In the genomic region with DNA sequence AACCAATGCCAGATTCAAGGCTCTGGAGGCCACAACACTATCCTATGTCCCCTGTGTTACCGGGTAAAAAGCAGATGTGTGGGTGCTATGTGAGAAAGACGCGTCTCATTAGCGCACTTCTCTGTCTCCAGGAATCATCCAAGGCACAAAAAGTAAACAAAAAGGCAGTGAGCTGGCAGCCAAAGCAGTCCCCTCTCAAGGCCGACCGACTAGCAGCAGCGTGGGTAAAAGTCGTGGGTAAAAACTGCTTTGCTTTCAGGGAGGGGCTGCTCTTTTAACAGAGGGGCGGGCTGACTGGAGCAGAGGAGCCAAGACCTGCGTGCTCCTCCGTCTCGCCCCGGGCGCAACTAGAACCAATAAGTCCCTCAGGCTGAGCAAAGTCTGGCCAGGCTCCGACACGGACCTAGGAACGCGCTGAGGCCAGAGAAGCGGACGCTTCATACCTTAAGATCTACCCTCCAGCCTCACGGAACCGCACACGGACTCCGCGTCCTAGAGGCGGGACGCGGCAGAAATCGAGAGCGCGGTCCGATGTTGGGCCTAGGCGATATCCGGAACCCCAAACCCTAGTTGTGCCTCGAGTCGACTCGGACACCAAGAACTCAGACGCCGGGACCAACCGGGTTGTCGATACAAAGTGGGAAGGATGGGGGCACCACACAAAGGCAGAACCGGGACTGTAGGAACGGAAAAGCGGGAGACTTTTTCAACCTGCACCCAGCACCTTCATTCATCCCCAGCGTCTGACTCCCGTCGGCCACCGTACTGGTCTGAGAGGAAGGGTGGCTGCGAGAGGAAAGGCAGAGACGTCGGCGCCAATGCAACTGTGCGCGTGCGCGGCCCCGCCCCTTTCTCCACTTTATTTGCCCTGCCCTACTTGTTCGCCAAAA, we compare ENCODE assay signal across 8 cellular contexts. TPM values are rescaled to one million over a fixed set of nuclear protein-coding genes. Genes with fewer than 3 reads are reported as not detected.
DNase-seq lines count a peak whose midpoint lies in the region; ATAC-seq and TF ChIP-seq lines count a peak whose summit lies in the region.

A gene with protein sequence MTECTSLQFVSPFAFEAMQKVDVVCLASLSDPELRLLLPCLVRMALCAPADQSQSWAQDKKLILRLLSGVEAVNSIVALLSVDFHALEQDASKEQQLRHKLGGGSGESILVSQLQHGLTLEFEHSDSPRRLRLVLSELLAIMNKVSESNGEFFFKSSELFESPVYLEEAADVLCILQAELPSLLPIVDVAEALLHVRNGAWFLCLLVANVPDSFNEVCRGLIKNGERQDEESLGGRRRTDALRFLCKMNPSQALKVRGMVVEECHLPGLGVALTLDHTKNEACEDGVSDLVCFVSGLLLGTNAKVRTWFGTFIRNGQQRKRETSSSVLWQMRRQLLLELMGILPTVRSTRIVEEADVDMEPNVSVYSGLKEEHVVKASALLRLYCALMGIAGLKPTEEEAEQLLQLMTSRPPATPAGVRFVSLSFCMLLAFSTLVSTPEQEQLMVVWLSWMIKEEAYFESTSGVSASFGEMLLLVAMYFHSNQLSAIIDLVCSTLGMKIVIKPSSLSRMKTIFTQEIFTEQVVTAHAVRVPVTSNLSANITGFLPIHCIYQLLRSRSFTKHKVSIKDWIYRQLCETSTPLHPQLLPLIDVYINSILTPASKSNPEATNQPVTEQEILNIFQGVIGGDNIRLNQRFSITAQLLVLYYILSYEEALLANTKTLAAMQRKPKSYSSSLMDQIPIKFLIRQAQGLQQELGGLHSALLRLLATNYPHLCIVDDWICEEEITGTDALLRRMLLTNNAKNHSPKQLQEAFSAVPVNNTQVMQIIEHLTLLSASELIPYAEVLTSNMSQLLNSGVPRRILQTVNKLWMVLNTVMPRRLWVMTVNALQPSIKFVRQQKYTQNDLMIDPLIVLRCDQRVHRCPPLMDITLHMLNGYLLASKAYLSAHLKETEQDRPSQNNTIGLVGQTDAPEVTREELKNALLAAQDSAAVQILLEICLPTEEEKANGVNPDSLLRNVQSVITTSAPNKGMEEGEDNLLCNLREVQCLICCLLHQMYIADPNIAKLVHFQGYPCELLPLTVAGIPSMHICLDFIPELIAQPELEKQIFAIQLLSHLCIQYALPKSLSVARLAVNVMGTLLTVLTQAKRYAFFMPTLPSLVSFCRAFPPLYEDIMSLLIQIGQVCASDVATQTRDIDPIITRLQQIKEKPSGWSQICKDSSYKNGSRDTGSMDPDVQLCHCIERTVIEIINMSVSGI (minus strand): TSS at position 772 of the 890 bp plus-strand sequence. CDS start 1,338 bp downstream, outside the sequence.

- no peaks in the 10 kb centered on the region for H3K9me3 Mint-ChIP-seq in neural progenitor cell

- H3K4me1 ChIP-seq in HAP-1, result peaks cover 10% of the 10 kb centered on the region
- peaks cover 9% of the 10 kb centered on the region for H3K4me1 ChIP-seq in MM.1S (ENCODE audit: low read length)
- H3K4me1 ChIP-seq in foreskin keratinocyte, result peaks cover 5% of the 10 kb centered on the region
- peaks cover 10% of the 10 kb centered on the region for H3K4me1 ChIP-seq in neural progenitor cell
- peaks cover 18% of the 10 kb centered on the region for H3K4me1 ChIP-seq in stomach smooth muscle (ENCODE audit: control insufficient read depth, insufficient read depth, low read length)

- H3K27ac Mint-ChIP-seq in neural progenitor cell, result peak within 1 kb of the TSS; percentile 91

- H3K27ac ChIP-seq in MM.1S (ENCODE audit: low read length), result peak within 1 kb of the TSS; percentile 68
- H3K27ac ChIP-seq in foreskin keratinocyte, result peak within 1 kb of the TSS; percentile 84
- no peak within 1 kb of the TSS for H3K27ac ChIP-seq in neural progenitor cell
- peak within 1 kb of the TSS; percentile 90 for H3K27ac ChIP-seq in stomach smooth muscle (ENCODE audit: low read length)

- H3K9ac ChIP-seq in MM.1S (ENCODE audit: low read length), result peak within 1 kb of the TSS; percentile 88
- peak within 1 kb of the TSS; percentile 91 for H3K9ac ChIP-seq in neural progenitor cell
- peak within 1 kb of the TSS; percentile 95 to 96 for H3K9ac ChIP-seq in stomach smooth muscle (ENCODE audit: low read length in 2 of 2)

- H2AFZ ChIP-seq in MM.1S (ENCODE audit: low read length) (peak within 1 kb of the TSS; percentile 68), neural progenitor cell (replicated peaks) (peak within 1 kb of the TSS; percentile 99)

- H3F3A ChIP-seq in MM.1S (ENCODE audit: insufficient read depth, low read length) (peaks cover 11% of the 10 kb centered on the region), neural progenitor cell (ENCODE audit: low read depth) (no peaks in the 10 kb centered on the region)

- H3K27me3 Mint-ChIP-seq in neural progenitor cell (ENCODE audit: insufficient read depth, low read depth), result peaks cover 4% of the 10 kb centered on the region

- H4K20me1 ChIP-seq in MM.1S (ENCODE audit: insufficient read depth, low read length), result no peaks in the 10 kb centered on the region
- H4K20me1 ChIP-seq in neural progenitor cell (ENCODE audit: low read depth), result no peaks in the 10 kb centered on the region

- peak within 1 kb of the TSS; percentile 96 for H3K4me2 ChIP-seq in MM.1S (ENCODE audit: low read depth, low read length)
- peak within 1 kb of the TSS; percentile 95 for H3K4me2 ChIP-seq in neural progenitor cell

- peaks cover 13% of the 10 kb centered on the region for H3K36me3 Mint-ChIP-seq in neural progenitor cell

- H3K9me3 ChIP-seq in HAP-1 (no peaks in the 10 kb centered on the region), MM.1S (replicated peaks; ENCODE audit: insufficient read depth, low read length) (no peaks in the 10 kb centered on the region), neural progenitor cell (ENCODE audit: low read depth) (no peaks in the 10 kb centered on the region), stomach smooth muscle (ENCODE audit: control insufficient read depth in 2 of 2, low read length in 2 of 2) (no peaks in the 10 kb centered on the region)

- TF ChIP-seq CTCF in MM.1S (IDR thresholded peaks at IDR 0.05; ENCODE audit: low read length) (no peak), foreskin keratinocyte (conservative IDR thresholded peaks at IDR 0.05) (no peak), neural progenitor cell (IDR thresholded peaks at IDR 0.05) (no peak)

- H3K4me3 ChIP-seq in HAP-1 (peak within 1 kb of the TSS; percentile 66), MM.1S (ENCODE audit: low read length) (peak within 1 kb of the TSS; percentile 89), neural progenitor cell (peak within 1 kb of the TSS; percentile 68), stomach smooth muscle (ENCODE audit: low read length in 2 of 2) (peak within 1 kb of the TSS; percentile 96 to 98)

- H3K4me3 Mint-ChIP-seq in neural progenitor cell, result peak within 1 kb of the TSS; percentile 95

- H3K27me3 ChIP-seq in HAP-1 (ENCODE audit: low read depth) (no peaks in the 10 kb centered on the region), MM.1S (replicated peaks; ENCODE audit: insufficient read depth, low read length) (no peaks in the 10 kb centered on the region), foreskin keratinocyte (no peaks in the 10 kb centered on the region), neural progenitor cell (no peaks in the 10 kb centered on the region), stomach smooth muscle (ENCODE audit: control insufficient read depth in 1 of 2, insufficient read depth in 2 of 2, low read length in 2 of 2) (no peaks in the 10 kb centered on the region)

- H3K4me1 Mint-ChIP-seq in neural progenitor cell, result peaks cover 17% of the 10 kb centered on the region

- peak; percentile 97 for DNase-seq in Daoy (ENCODE audit: low read depth)
- DNase-seq in HAP-1 (ENCODE audit: low spot score in 2 of 2), result peak; percentile 88 to 97
- peak; percentile 93 for DNase-seq in MM.1S
- DNase-seq in SHP77 treated with DMSO at 0.1 percent for 48 hours (lab: John Stamatoyannopoulos, UW), result peak; percentile 66
- peak; percentile 98 for DNase-seq in activated effector memory CD4-positive, alpha-beta T cell treated with anti-CD3 and anti-CD28 coated beads, Interleukin-2, amount 50 U/mL, for 16 hours
- DNase-seq in foreskin keratinocyte, result peak; percentile 82 to 89
- peak; percentile 93 for DNase-seq in neural progenitor cell (ENCODE audit: low spot score)

- H3K9me2 ChIP-seq in MM.1S (replicated peaks; ENCODE audit: insufficient read depth, low read length), result no peaks in the 10 kb centered on the region

- peak; percentile 88 for ATAC-seq in foreskin keratinocyte

- in situ Hi-C loops in HAP-1 (cut with MboI; ENCODE audit: low sequenced_read_pairs), result no loop called here

- H3K36me3 ChIP-seq in HAP-1 (replicated peaks), result peaks cover 10% of the 10 kb centered on the region
- H3K36me3 ChIP-seq in MM.1S (replicated peaks; ENCODE audit: insufficient read depth, low read length), result no peaks in the 10 kb centered on the region; the same call in 1 of the 2 replicates
- H3K36me3 ChIP-seq in neural progenitor cell, result peaks cover 7% of the 10 kb centered on the region
- peaks cover 0 to 5% of the 10 kb centered on the region in 2 donors for H3K36me3 ChIP-seq in stomach smooth muscle (ENCODE audit: control insufficient read depth in 2 of 2, insufficient read depth in 2 of 2, low read length in 2 of 2)

- H3K79me2 ChIP-seq in MM.1S (ENCODE audit: low read length) (peaks cover 14% of the 10 kb centered on the region), neural progenitor cell (ENCODE audit: low read depth) (peaks cover 22% of the 10 kb centered on the region)

RNA-seq across cellular contexts. Expression of the gene that starts here (rescaled TPM):
- total RNA-seq in Daoy (2014; rRNA removed; shearing (Covaris generic)), result 23.5 and 25.9 TPM in 2 replicates
- total RNA-seq in foreskin keratinocyte (11.3 and 12.3 TPM in 2 replicates), neural progenitor cell (ENCODE audit: low replicate concordance) (32.8 and 41.6 TPM in 2 replicates)
- 1.2 and 1.8 TPM in 2 replicates for polyA plus RNA-seq in foreskin keratinocyte
